In the genomic region with DNA sequence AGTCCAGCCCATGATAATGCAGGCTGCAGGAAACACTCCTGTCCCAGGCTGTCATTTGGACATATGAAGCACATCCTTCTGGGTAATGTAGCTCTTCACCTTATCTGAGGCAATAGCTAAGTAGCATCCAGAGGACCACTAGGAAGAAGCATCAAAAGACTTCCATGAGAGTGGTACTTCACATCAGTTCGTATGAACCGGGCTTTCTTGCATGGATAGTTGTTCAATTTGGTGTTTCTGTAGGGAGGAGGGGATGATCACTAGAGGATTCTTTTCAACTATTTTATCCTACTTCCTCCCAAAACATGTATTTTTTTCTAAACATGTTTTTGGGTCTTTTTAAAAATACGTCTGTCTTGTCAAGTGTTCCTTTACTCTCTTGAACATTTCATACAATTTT, we compare ENCODE assay signal across 1 cellular context.
TF ChIP-seq lines count a peak whose summit lies in the region.

No MANE protein-coding gene starts in this region.

TF ChIP-seq in HEK293, 187 proteins besides CTCF, POLR2A, EP300 and RAD21 (continued from another document and continues in another):
- TF ChIP-seq, protein P1, sequence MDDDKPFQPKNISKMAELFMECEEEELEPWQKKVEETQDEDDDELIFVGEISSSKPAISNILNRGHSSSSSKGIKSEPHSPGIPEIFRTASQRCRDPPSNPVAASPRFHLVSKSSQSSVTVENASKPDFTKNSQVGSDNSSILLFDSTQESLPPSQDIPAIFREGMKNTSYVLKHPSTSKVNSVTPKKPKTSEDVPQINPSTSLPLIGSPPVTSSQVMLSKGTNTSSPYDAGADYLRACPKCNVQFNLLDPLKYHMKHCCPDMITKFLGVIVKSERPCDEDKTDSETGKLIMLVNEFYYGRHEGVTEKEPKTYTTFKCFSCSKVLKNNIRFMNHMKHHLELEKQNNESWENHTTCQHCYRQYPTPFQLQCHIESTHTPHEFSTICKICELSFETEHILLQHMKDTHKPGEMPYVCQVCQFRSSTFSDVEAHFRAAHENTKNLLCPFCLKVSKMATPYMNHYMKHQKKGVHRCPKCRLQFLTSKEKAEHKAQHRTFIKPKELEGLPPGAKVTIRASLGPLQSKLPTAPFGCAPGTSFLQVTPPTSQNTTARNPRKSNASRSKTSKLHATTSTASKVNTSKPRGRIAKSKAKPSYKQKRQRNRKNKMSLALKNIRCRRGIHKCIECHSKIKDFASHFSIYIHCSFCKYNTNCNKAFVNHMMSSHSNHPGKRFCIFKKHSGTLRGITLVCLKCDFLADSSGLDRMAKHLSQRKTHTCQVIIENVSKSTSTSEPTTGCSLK (tag by site-specific recombination; IDR thresholded peaks at IDR 0.05), result no peak
- TF ChIP-seq, protein P2, sequence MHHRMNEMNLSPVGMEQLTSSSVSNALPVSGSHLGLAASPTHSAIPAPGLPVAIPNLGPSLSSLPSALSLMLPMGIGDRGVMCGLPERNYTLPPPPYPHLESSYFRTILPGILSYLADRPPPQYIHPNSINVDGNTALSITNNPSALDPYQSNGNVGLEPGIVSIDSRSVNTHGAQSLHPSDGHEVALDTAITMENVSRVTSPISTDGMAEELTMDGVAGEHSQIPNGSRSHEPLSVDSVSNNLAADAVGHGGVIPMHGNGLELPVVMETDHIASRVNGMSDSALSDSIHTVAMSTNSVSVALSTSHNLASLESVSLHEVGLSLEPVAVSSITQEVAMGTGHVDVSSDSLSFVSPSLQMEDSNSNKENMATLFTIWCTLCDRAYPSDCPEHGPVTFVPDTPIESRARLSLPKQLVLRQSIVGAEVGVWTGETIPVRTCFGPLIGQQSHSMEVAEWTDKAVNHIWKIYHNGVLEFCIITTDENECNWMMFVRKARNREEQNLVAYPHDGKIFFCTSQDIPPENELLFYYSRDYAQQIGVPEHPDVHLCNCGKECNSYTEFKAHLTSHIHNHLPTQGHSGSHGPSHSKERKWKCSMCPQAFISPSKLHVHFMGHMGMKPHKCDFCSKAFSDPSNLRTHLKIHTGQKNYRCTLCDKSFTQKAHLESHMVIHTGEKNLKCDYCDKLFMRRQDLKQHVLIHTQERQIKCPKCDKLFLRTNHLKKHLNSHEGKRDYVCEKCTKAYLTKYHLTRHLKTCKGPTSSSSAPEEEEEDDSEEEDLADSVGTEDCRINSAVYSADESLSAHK (tag by site-specific recombination; IDR thresholded peaks at IDR 0.05), result no peak
- no peak for TF ChIP-seq ZEB2 (tag by site-specific recombination; IDR thresholded peaks at IDR 0.05)
- TF ChIP-seq ZNF585B (tag by site-specific recombination; IDR thresholded peaks at IDR 0.05), result no peak
- no peak for TF ChIP-seq OSR2 (tag by site-specific recombination; IDR thresholded peaks at IDR 0.05)
- TF ChIP-seq, protein P3, sequence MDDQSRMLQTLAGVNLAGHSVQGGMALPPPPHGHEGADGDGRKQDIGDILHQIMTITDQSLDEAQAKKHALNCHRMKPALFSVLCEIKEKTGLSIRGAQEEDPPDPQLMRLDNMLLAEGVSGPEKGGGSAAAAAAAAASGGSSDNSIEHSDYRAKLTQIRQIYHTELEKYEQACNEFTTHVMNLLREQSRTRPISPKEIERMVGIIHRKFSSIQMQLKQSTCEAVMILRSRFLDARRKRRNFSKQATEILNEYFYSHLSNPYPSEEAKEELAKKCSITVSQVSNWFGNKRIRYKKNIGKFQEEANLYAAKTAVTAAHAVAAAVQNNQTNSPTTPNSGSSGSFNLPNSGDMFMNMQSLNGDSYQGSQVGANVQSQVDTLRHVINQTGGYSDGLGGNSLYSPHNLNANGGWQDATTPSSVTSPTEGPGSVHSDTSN (CRISPR knock-in tag; IDR thresholded peaks at IDR 0.05), result no peak
- TF ChIP-seq, protein P4, sequence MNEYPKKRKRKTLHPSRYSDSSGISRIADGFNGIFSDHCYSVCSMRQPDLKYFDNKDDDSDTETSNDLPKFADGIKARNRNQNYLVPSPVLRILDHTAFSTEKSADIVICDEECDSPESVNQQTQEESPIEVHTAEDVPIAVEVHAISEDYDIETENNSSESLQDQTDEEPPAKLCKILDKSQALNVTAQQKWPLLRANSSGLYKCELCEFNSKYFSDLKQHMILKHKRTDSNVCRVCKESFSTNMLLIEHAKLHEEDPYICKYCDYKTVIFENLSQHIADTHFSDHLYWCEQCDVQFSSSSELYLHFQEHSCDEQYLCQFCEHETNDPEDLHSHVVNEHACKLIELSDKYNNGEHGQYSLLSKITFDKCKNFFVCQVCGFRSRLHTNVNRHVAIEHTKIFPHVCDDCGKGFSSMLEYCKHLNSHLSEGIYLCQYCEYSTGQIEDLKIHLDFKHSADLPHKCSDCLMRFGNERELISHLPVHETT (tag by site-specific recombination; IDR thresholded peaks at IDR 0.05), result no peak
- 0 out of 2 replicates have a peak, but pooled peaks have one; percentile 14 for TF ChIP-seq ZNF19 (tag by site-specific recombination; IDR thresholded peaks at IDR 0.05; ENCODE audit: low read depth)
- TF ChIP-seq ZNF24 (tag by site-specific recombination; IDR thresholded peaks at IDR 0.05), result no peak
- peak; percentile 99 for TF ChIP-seq ZNF311 (tag by site-specific recombination; IDR thresholded peaks at IDR 0.05; ENCODE audit: borderline replicate concordance)
- TF ChIP-seq ZNF248 (tag by site-specific recombination; IDR thresholded peaks at IDR 0.05), result no peak
- no peak for TF ChIP-seq ZNF530 (tag by site-specific recombination; IDR thresholded peaks at IDR 0.05; ENCODE audit: low read depth)
- TF ChIP-seq ZNF660 (tag by site-specific recombination; IDR thresholded peaks at IDR 0.05), result no peak
- TF ChIP-seq GLIS1 (tag by site-specific recombination; IDR thresholded peaks at IDR 0.05), result no peak
- TF ChIP-seq ZNF366 (tag by site-specific recombination; conservative IDR thresholded peaks at IDR 0.05), result no peak
- TF ChIP-seq, protein P5, sequence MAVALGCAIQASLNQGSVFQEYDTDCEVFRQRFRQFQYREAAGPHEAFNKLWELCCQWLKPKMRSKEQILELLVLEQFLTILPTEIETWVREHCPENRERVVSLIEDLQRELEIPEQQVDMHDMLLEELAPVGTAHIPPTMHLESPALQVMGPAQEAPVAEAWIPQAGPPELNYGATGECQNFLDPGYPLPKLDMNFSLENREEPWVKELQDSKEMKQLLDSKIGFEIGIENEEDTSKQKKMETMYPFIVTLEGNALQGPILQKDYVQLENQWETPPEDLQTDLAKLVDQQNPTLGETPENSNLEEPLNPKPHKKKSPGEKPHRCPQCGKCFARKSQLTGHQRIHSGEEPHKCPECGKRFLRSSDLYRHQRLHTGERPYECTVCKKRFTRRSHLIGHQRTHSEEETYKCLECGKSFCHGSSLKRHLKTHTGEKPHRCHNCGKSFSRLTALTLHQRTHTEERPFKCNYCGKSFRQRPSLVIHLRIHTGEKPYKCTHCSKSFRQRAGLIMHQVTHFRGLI (tag by site-specific recombination; IDR thresholded peaks at IDR 0.05), result no peak
- TF ChIP-seq SCRT2 (tag by site-specific recombination; IDR thresholded peaks at IDR 0.05), result no peak
- no peak for TF ChIP-seq AEBP2 (tag by site-specific recombination; IDR thresholded peaks at IDR 0.05; ENCODE audit: borderline replicate concordance)
- TF ChIP-seq ZNF292 (tag by site-specific recombination; IDR thresholded peaks at IDR 0.05; ENCODE audit: borderline replicate concordance, low read depth), result no peak
- TF ChIP-seq, protein P6, sequence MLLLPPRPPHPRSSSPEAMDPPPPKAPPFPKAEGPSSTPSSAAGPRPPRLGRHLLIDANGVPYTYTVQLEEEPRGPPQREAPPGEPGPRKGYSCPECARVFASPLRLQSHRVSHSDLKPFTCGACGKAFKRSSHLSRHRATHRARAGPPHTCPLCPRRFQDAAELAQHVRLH (tag by site-specific recombination; IDR thresholded peaks at IDR 0.05), result no peak
- TF ChIP-seq ZNF184 (tag by site-specific recombination; IDR thresholded peaks at IDR 0.05), result no peak
- peak; percentile 55; the same call in 1 of the 2 replicates for TF ChIP-seq ZNF350 (tag by site-specific recombination; IDR thresholded peaks at IDR 0.05)
- no peak for TF ChIP-seq ZNF621 (tag by site-specific recombination; IDR thresholded peaks at IDR 0.05)
- TF ChIP-seq, protein P7, sequence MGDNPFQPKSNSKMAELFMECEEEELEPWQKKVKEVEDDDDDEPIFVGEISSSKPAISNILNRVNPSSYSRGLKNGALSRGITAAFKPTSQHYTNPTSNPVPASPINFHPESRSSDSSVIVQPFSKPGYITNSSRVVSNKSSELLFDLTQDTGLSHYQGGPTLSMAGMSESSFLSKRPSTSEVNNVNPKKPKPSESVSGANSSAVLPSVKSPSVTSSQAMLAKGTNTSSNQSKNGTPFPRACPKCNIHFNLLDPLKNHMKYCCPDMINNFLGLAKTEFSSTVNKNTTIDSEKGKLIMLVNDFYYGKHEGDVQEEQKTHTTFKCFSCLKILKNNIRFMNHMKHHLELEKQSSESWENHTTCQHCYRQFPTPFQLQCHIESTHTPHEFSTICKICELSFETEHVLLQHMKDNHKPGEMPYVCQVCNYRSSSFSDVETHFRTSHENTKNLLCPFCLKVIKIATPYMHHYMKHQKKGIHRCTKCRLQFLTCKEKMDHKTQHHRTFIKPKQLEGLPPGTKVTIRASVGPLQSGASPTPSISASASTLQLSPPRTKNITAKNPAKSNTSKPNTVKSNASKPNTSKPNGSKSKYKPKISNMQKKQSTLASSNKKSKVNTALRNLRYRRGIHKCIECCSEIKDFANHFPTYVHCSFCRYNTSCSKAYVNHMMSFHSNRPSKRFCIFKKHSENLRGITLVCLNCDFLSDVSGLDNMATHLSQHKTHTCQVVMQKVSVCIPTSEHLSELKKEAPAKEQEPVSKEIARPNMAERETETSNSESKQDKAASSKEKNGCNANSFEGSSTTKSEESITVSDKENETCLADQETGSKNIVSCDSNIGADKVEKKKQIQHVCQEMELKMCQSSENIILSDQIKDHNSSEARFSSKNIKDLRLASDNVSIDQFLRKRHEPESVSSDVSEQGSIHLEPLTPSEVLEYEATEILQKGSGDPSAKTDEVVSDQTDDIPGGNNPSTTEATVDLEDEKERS (tag by site-specific recombination; IDR thresholded peaks at IDR 0.05), result no peak
- TF ChIP-seq ZNF16 (tag by site-specific recombination; IDR thresholded peaks at IDR 0.05; ENCODE audit: low read depth), result no peak
- no peak for TF ChIP-seq HOXC10 (CRISPR knock-in tag; IDR thresholded peaks at IDR 0.05)
- no peak for TF ChIP-seq ATF2 (tag by site-specific recombination; IDR thresholded peaks at IDR 0.05; ENCODE audit: low read depth)
- TF ChIP-seq ZBTB7A (tag by site-specific recombination; IDR thresholded peaks at IDR 0.05; ENCODE audit: low read depth), result no peak
- TF ChIP-seq SCRT1 (tag by site-specific recombination; IDR thresholded peaks at IDR 0.05; ENCODE audit: borderline replicate concordance), result no peak
- TF ChIP-seq FEZF1 (tag by site-specific recombination; IDR thresholded peaks at IDR 0.05), result no peak
- no peak for TF ChIP-seq PRDM1 (tag by site-specific recombination; IDR thresholded peaks at IDR 0.05)
- TF ChIP-seq ZNF843 (tag by site-specific recombination; IDR thresholded peaks at IDR 0.05), result no peak
- TF ChIP-seq ZNF404 (tag by site-specific recombination; IDR thresholded peaks at IDR 0.05), result peak; percentile 55; the same call in 1 of the 2 replicates
- TF ChIP-seq ZNF514 (tag by site-specific recombination; IDR thresholded peaks at IDR 0.05), result no peak
- TF ChIP-seq ZNF169 (tag by site-specific recombination; IDR thresholded peaks at IDR 0.05), result peak; percentile 58; the same call in 1 of the 2 replicates
- TF ChIP-seq ZNF792 (tag by site-specific recombination; IDR thresholded peaks at IDR 0.05), result no peak
- TF ChIP-seq ZNF132 (tag by site-specific recombination; IDR thresholded peaks at IDR 0.05; ENCODE audit: borderline replicate concordance), result no peak
- TF ChIP-seq ZNF518A (tag by site-specific recombination; conservative IDR thresholded peaks at IDR 0.05; ENCODE audit: low read depth), result no peak
